Comparison of ENCODE assay signal across 16 cellular contexts in genomic region chr4:53987761-53988171, GRCh38.
DNase-seq lines count a peak whose midpoint lies in the region; ATAC-seq, FAIRE-seq and TF ChIP-seq lines count a peak whose summit lies in the region.
"Had no signal": no experiment of that assay in that cellular context is flagged by ENCODE, and none has a peak within 500 bp of the region (broad histone marks: within the 10 kb centered on the region; RNA-seq: fewer than 3 reads in every experiment).

No MANE protein-coding gene starts in this region.

- no peak overlapping the region for H3K4me3 Mint-ChIP-seq in CD8-positive, alpha-beta T cell
- H3K4me3 Mint-ChIP-seq: activated naive CD8-positive, alpha-beta T cell treated with anti-CD3 and anti-CD28 coated beads, Interleukin-2, amount 10 ng/mL, durations not matched to agents 7 days and 5 days; nephron; stimulated activated naive B cell treated with anti-CD40 and anti-IgM and Interleukin-4, amounts not matched to agents 10 μg/mL and 1 μg/mL and 100 μg/mL, for 72 hours had no signal

- DNase-seq in A172 (ENCODE audit: low spot score), result peak; percentile 13
- DNase-seq in HFF-Myc (ENCODE audit: extremely low read depth, low read depth), result peak; percentile 9
- DNase-seq in K562 (ENCODE audit: extremely low read depth in 1 of 4, low spot score in 3 of 4), result no peak
- peak; percentile 77 for DNase-seq in iris pigment epithelial cell (ENCODE audit: low read depth)
- DNase-seq in stimulated activated CD4-positive, alpha-beta T cell treated with anti-CD3 and anti-CD28 coated beads, Interleukin-4, amount 100 ng/mL, for 24 hours, result no peak
- DNase-seq in CD8-positive, alpha-beta T cell, result no peak
- DNase-seq in NOMO-1 treated with dmso at 0.1 percent for 144 hours (lab: John Stamatoyannopoulos, UW; ENCODE audit: unreplicated experiment), result no peak
- DNase-seq in OCI-LY7 (ENCODE audit: low spot score), result no peak
- DNase-seq: activated CD4-positive, alpha-beta T cell treated with anti-CD3 and anti-CD28 coated beads, Interleukin-2, amount 50 U/mL, for 1 hour; activated naive CD8-positive, alpha-beta T cell treated with anti-CD3 and anti-CD28 coated beads, Interleukin-2, amount 10 ng/mL, durations not matched to agents 7 days and 5 days; NCI-H1092; NCI-H510A; stimulated activated naive B cell treated with anti-CD40 and anti-IgM and Interleukin-4, amounts not matched to agents 10 μg/mL and 1 μg/mL and 100 μg/mL, for 72 hours had no signal

- CTCF ChIA-PET in K562 (lab: Yijun Ruan, JAX; ENCODE audit: low intra/inter-chr PET ratio) (no interaction called here), OCI-LY7 (lab: Charles Lee; ENCODE audit: unreplicated experiment) (interaction anchor here (1.0 kb wide), 1 partner anchor 20 kb away, joined by 3 read pairs; no protein-coding TSS in a partner anchor)
- CTCF ChIA-PET in CD8-positive, alpha-beta T cell (lab: Charles Lee), result interaction anchor here (0.8 to 0.9 kb wide), 2 partner anchors 8 to 12 kb away, joined by 3 read pairs; no protein-coding TSS in a partner anchor

- no peaks in the 10 kb centered on the region for H3K9me1 ChIP-seq in K562 (ENCODE audit: control insufficient read depth, insufficient read depth, low read length)

- WGBS in K562 (ENCODE audit: insufficient coverage, low coverage, missing lambda C conversion rate), result 0% methylated on average over 1 of the region's 1 CpG

- H3K36me3 ChIP-seq in K562 (ENCODE audit: control insufficient read depth, insufficient read depth, low read length), result no peaks in the 10 kb centered on the region
- no peaks in the 10 kb centered on the region for H3K36me3 ChIP-seq in CD8-positive, alpha-beta T cell (ENCODE audit: insufficient read depth, low read length)
- H3K36me3 ChIP-seq in OCI-LY7 (ENCODE audit: insufficient read depth, low read length), result no peaks in the 10 kb centered on the region

- no peak for FAIRE-seq in K562 (lab: Jason Lieb, UNC)
- FAIRE-seq: H1 had no signal

- no peaks in the 10 kb centered on the region for H3K27me3 Mint-ChIP-seq in CD8-positive, alpha-beta T cell (ENCODE audit: low read depth)
- H3K27me3 Mint-ChIP-seq: activated naive CD8-positive, alpha-beta T cell treated with anti-CD3 and anti-CD28 coated beads, Interleukin-2, amount 10 ng/mL, durations not matched to agents 7 days and 5 days; stimulated activated naive B cell treated with anti-CD40 and anti-IgM and Interleukin-4, amounts not matched to agents 10 μg/mL and 1 μg/mL and 100 μg/mL, for 72 hours had no signal

- intact Hi-C loops in K562 (cut with micrococcal nuclease), result no loop called here
- intact Hi-C loops in CD8-positive, alpha-beta T cell (cut with DNase I, micrococcal nuclease), result no loop called here
- intact Hi-C loops in OCI-LY7 (cut with micrococcal nuclease; ENCODE audit: unreplicated experiment), result no loop called here

- no peak for TF ChIP-seq CTCF in HFF-Myc (IDR thresholded peaks at IDR 0.05; ENCODE audit: low read depth, low read length, missing control alignments)
- TF ChIP-seq CTCF in K562 (IDR thresholded peaks at IDR 0.05 in 2 of 3, conservative IDR thresholded peaks at IDR 0.05 in 1 of 3; ENCODE audit: insufficient read depth in 2 of 3, low read depth in 1 of 3, low read length in 3 of 3), result no peak
- no peak for TF ChIP-seq CTCF in CD8-positive, alpha-beta T cell (IDR thresholded peaks at IDR 0.05)
- no peak for TF ChIP-seq CTCF in OCI-LY7 (conservative IDR thresholded peaks at IDR 0.05; ENCODE audit: low read length)

- no peak overlapping the region for H2AFZ ChIP-seq in K562 (ENCODE audit: low read depth, low read length)
- H2AFZ ChIP-seq in OCI-LY7 (ENCODE audit: low read length), result no peak overlapping the region

- in situ Hi-C loops in K562 (cut with MboI), result no loop called here

- no peaks in the 10 kb centered on the region for H3K9me2 ChIP-seq in OCI-LY7 (ENCODE audit: insufficient read depth, low read length)

- POLR2A ChIA-PET in K562 (lab: Yijun Ruan, JAX) (interaction anchor here (0.6 to 1.0 kb wide), 2 partner anchors 43 to 220 kb away, joined by 3 to 4 read pairs; no protein-coding TSS in a partner anchor), OCI-LY7 (lab: Charles Lee) (interaction anchor here (0.5 to 0.7 kb wide), 3 partner anchors 29 to 839 kb away, joined by 3 to 4 read pairs (median 3); no protein-coding TSS in a partner anchor)
- POLR2A ChIA-PET in CD8-positive, alpha-beta T cell (lab: Charles Lee), result interaction anchor here (0.6 kb wide), 2 partner anchors 72 to 570 kb away, joined by 3 read pairs; no protein-coding TSS in a partner anchor

- ATAC-seq in K562, result no peak
- ATAC-seq in CD8-positive, alpha-beta T cell, result no peak
- ATAC-seq: stimulated activated naive B cell treated with anti-CD40 and anti-IgM and Interleukin-4, amounts not matched to agents 10 μg/mL and 1 μg/mL and 100 μg/mL, for 72 hours had no signal

- H3K4me3 ChIP-seq in HFF-Myc (replicated peaks; ENCODE audit: low read depth, low read length) (no peak overlapping the region), K562 (no peak overlapping the region), OCI-LY7 (ENCODE audit: low read depth, low read length, poor library complexity, severe bottlenecking) (no peak overlapping the region)
- H3K4me3 ChIP-seq in CD8-positive, alpha-beta T cell (ENCODE audit: low read depth, low read length), result no peak overlapping the region
- H3K4me3 ChIP-seq: SK-N-MC had no signal

- H4K20me1 ChIP-seq in K562 (replicated peaks; ENCODE audit: control insufficient read depth, insufficient read depth, low read length), result no peaks in the 10 kb centered on the region
- H4K20me1 ChIP-seq in OCI-LY7 (ENCODE audit: insufficient read depth, low read length), result no peaks in the 10 kb centered on the region

- H3K4me2 ChIP-seq in K562 (ENCODE audit: insufficient read depth, low read length) (no peak overlapping the region), OCI-LY7 (ENCODE audit: low read length) (no peak overlapping the region)

- H3K9me3 ChIP-seq in K562 (replicated peaks; ENCODE audit: control insufficient read depth, insufficient read depth, low read depth, low read length) (no peaks in the 10 kb centered on the region; the same call in 1 of the 2 replicates), OCI-LY7 (ENCODE audit: low read length) (no peaks in the 10 kb centered on the region)
- H3K9me3 ChIP-seq in CD8-positive, alpha-beta T cell (ENCODE audit: low read length), result no peaks in the 10 kb centered on the region

- no peaks in the 10 kb centered on the region for H3K4me1 Mint-ChIP-seq in CD8-positive, alpha-beta T cell (ENCODE audit: low read depth)
- H3K4me1 Mint-ChIP-seq: activated naive CD8-positive, alpha-beta T cell treated with anti-CD3 and anti-CD28 coated beads, Interleukin-2, amount 10 ng/mL, durations not matched to agents 7 days and 5 days; nephron; stimulated activated naive B cell treated with anti-CD40 and anti-IgM and Interleukin-4, amounts not matched to agents 10 μg/mL and 1 μg/mL and 100 μg/mL, for 72 hours had no signal

- TF ChIP-seq EP300 in K562 (IDR thresholded peaks at IDR 0.05; ENCODE audit: low read length), result no peak

- no peak overlapping the region for H3K27ac ChIP-seq in K562 (ENCODE audit: extremely low read depth, low read depth, low read length)
- H3K27ac ChIP-seq in CD8-positive, alpha-beta T cell (ENCODE audit: low read depth, low read length), result no peak overlapping the region
- no peak overlapping the region for H3K27ac ChIP-seq in OCI-LY7 (ENCODE audit: low read depth, low read length, poor library complexity, severe bottlenecking)
- H3K27ac ChIP-seq: SK-N-MC had no signal

- no peaks in the 10 kb centered on the region; a peak in 2 of 5 replicates for H3K27me3 ChIP-seq in K562 (ENCODE audit: control insufficient read depth in 2 of 2, insufficient read depth in 2 of 2, low read length in 2 of 2)
- H3K27me3 ChIP-seq in CD8-positive, alpha-beta T cell (ENCODE audit: insufficient read depth, low read length), result no peaks in the 10 kb centered on the region

- H3K36me3 Mint-ChIP-seq in CD8-positive, alpha-beta T cell, result no peaks in the 10 kb centered on the region

- H3K9ac ChIP-seq in K562 (ENCODE audit: insufficient read depth in 1 of 2, low read depth in 2 of 2, low read length in 2 of 2), result no peak overlapping the region

- H3K4me1 ChIP-seq in K562 (replicated peaks in 1 of 2; ENCODE audit: control insufficient read depth in 2 of 2, insufficient read depth in 2 of 2, low read length in 2 of 2), result no peaks in the 10 kb centered on the region
- no peaks in the 10 kb centered on the region for H3K4me1 ChIP-seq in CD8-positive, alpha-beta T cell (ENCODE audit: insufficient read depth, low read length)
- no peaks in the 10 kb centered on the region for H3K4me1 ChIP-seq in OCI-LY7 (ENCODE audit: insufficient read depth, low read length, poor library complexity, severe bottlenecking)

- H3K27ac Mint-ChIP-seq in CD8-positive, alpha-beta T cell, result no peak overlapping the region
- H3K27ac Mint-ChIP-seq: activated naive CD8-positive, alpha-beta T cell treated with anti-CD3 and anti-CD28 coated beads, Interleukin-2, amount 10 ng/mL, durations not matched to agents 7 days and 5 days; nephron; stimulated activated naive B cell treated with anti-CD40 and anti-IgM and Interleukin-4, amounts not matched to agents 10 μg/mL and 1 μg/mL and 100 μg/mL, for 72 hours had no signal

- no TSS peak for BruUV-seq in K562 (replicated peaks; lab: Mats Ljungman, UMichigan)
- no TSS peak for BruUV-seq in OCI-LY7 (replicated peaks; lab: Mats Ljungman, UMichigan)

- no peaks in the 10 kb centered on the region for H3K9me3 Mint-ChIP-seq in CD8-positive, alpha-beta T cell
- H3K9me3 Mint-ChIP-seq: nephron; stimulated activated naive B cell treated with anti-CD40 and anti-IgM and Interleukin-4, amounts not matched to agents 10 μg/mL and 1 μg/mL and 100 μg/mL, for 72 hours had no signal

- H3K79me2 ChIP-seq in K562 (ENCODE audit: control insufficient read depth, insufficient read depth, low read length) (no peaks in the 10 kb centered on the region), OCI-LY7 (ENCODE audit: insufficient read depth, low read depth, low read length) (no peaks in the 10 kb centered on the region)

- no peak for TF ChIP-seq RAD21 in K562 (CRISPR knock-in tag; conservative IDR thresholded peaks at IDR 0.05 in 1 of 2, IDR thresholded peaks at IDR 0.05 in 1 of 2)

- TF ChIP-seq POLR2A in K562 (conservative IDR thresholded peaks at IDR 0.05), result no peak

TF ChIP-seq in K562, 482 proteins besides CTCF, POLR2A, EP300 and RAD21 (continues in another document):
- TF ChIP-seq NFRKB (IDR thresholded peaks at IDR 0.05; ENCODE audit: low read depth) (no peak), ZBTB26 (CRISPR knock-in tag; IDR thresholded peaks at IDR 0.05) (0 out of 2 replicates have a peak, but pooled peaks have one; percentile 16)

Comparison
In these comparisons a context has a peak if more than half of its experiments do, and no peak if none do; other contexts are left out.
1. DNase-seq: peak in A172 (single experiment), HFF-Myc (single experiment) and iris pigment epithelial cell (single experiment); none in K562 (0 of 4), stimulated activated CD4-positive, alpha-beta T cell treated with anti-CD3 and anti-CD28 coated beads, Interleukin-4, amount 100 ng/mL, for 24 hours (single experiment), CD8-positive, alpha-beta T cell (0 of 7), NOMO-1 treated with dmso at 0.1 percent for 144 hours (single experiment) and OCI-LY7 (single experiment).